Comparison of ENCODE assay signal across 12 cellular contexts in genomic region chr13:51771418-51772104, GRCh38. TPM values are rescaled to one million over a fixed set of nuclear protein-coding genes. Genes with fewer than 3 reads are reported as not detected.
DNase-seq lines count a peak whose midpoint lies in the region; ATAC-seq and TF ChIP-seq lines count a peak whose summit lies in the region.
"Had no signal": no experiment of that assay in that cellular context is flagged by ENCODE, and none has a peak within 500 bp of the region (broad histone marks: within the 10 kb centered on the region; RNA-seq: fewer than 3 reads in every experiment).

No MANE protein-coding gene starts in this region.

- H3K4me3 Mint-ChIP-seq in WTC11: no peak overlapping the region
- no peak overlapping the region for H3K4me3 Mint-ChIP-seq in stimulated activated memory B cell treated with anti-CD40 and anti-IgM and Interleukin-4, amounts not matched to agents 10 μg/mL and 1 μg/mL and 100 μg/mL, for 72 hours
- H3K4me3 Mint-ChIP-seq: type B pancreatic cell had no signal

- H3K27me3 ChIP-seq in heart left ventricle: no peaks in the 10 kb centered on the region
- H3K27me3 ChIP-seq in lower lobe of right lung (ENCODE audit: low read depth): no peaks in the 10 kb centered on the region
- H3K27me3 ChIP-seq in upper lobe of right lung: no peaks in the 10 kb centered on the region
- H3K27me3 ChIP-seq: SJCRH30 had no signal

- CTCF ChIA-PET in WTC11 (lab: Charles Lee): interaction anchor here (1.2 to 7.3 kb wide), 4 partner anchors 11 to 646 kb away, joined by 3 to 65 read pairs (median 6); no protein-coding TSS in a partner anchor

- peaks cover 0 to 37% (median 23%) of the 10 kb centered on the region in 12 donors for H3K4me1 ChIP-seq in heart left ventricle
- H3K4me1 ChIP-seq in lower lobe of right lung: peaks cover 18% of the 10 kb centered on the region
- H3K4me1 ChIP-seq in upper lobe of right lung: no peaks in the 10 kb centered on the region
- H3K4me1 ChIP-seq: SJCRH30 had no signal

- no peaks in the 10 kb centered on the region; the same call in 1 of the 2 replicates for H3K9me3 Mint-ChIP-seq in WTC11
- H3K9me3 Mint-ChIP-seq in stimulated activated memory B cell treated with anti-CD40 and anti-IgM and Interleukin-4, amounts not matched to agents 10 μg/mL and 1 μg/mL and 100 μg/mL, for 72 hours: no peaks in the 10 kb centered on the region
- H3K9me3 Mint-ChIP-seq: type B pancreatic cell had no signal

- intact Hi-C loops in heart left ventricle (cut with DNase I): no loop called here
- intact Hi-C loops in Right ventricle myocardium inferior (cut with DNase I): no loop called here
- intact Hi-C loops in lower lobe of right lung (cut with DNase I): no loop called here
- intact Hi-C loops in upper lobe of right lung (cut with DNase I): no loop called here

- no peaks in the 10 kb centered on the region for H3K9me3 ChIP-seq in heart left ventricle
- no peaks in the 10 kb centered on the region for H3K9me3 ChIP-seq in lower lobe of right lung
- H3K9me3 ChIP-seq in upper lobe of right lung: no peaks in the 10 kb centered on the region
- H3K9me3 ChIP-seq: SJCRH30 had no signal

- POLR2A ChIA-PET in WTC11 (lab: Charles Lee): interaction anchor here (1.4 kb wide), 1 partner anchor 186 kb away, joined by 3 read pairs; no protein-coding TSS in a partner anchor

- peaks cover 23% of the 10 kb centered on the region for H3K4me1 Mint-ChIP-seq in WTC11
- peaks cover 23% of the 10 kb centered on the region for H3K4me1 Mint-ChIP-seq in stimulated activated memory B cell treated with anti-CD40 and anti-IgM and Interleukin-4, amounts not matched to agents 10 μg/mL and 1 μg/mL and 100 μg/mL, for 72 hours

- H3K27ac ChIP-seq in heart left ventricle (peak overlapping the region in 1 of 12 donors; percentile 74), lower lobe of right lung (no peak overlapping the region), upper lobe of right lung (no peak overlapping the region), coronary artery (peak overlapping the region in 1 of 2 donors; percentile 86)
- H3K27ac ChIP-seq: SJCRH30 had no signal

- TF ChIP-seq CTCF in heart left ventricle (IDR thresholded peaks at IDR 0.05) (peak in 1 of 12 donors; percentile 11), WTC11 (IDR thresholded peaks at IDR 0.05) (no peak), lower lobe of right lung (IDR thresholded peaks at IDR 0.05) (no peak), upper lobe of right lung (IDR thresholded peaks at IDR 0.05) (no peak), coronary artery (IDR thresholded peaks at IDR 0.05) (no peak)

- peak in 3 of 4 donors; percentile 26 to 54 (median 30) for ATAC-seq in heart left ventricle
- ATAC-seq in Right ventricle myocardium inferior: no peak
- peak; percentile 10 for ATAC-seq in WTC11
- ATAC-seq in lower lobe of right lung: peak; percentile 22 to 77
- ATAC-seq in upper lobe of right lung: peak; percentile 67
- ATAC-seq in stimulated activated memory B cell treated with anti-CD40 and anti-IgM and Interleukin-4, amounts not matched to agents 10 μg/mL and 1 μg/mL and 100 μg/mL, for 72 hours: no peak

- no peak for TF ChIP-seq POLR2A in heart left ventricle (IDR thresholded peaks at IDR 0.05)

- peaks cover 0 to 20% (median 8%) of the 10 kb centered on the region in 9 donors for H3K36me3 ChIP-seq in heart left ventricle
- H3K36me3 ChIP-seq in lower lobe of right lung: peaks cover 25% of the 10 kb centered on the region
- H3K36me3 ChIP-seq in upper lobe of right lung: peaks cover 6% of the 10 kb centered on the region
- H3K36me3 ChIP-seq: SJCRH30 had no signal

- H3K27me3 Mint-ChIP-seq in WTC11 (ENCODE audit: low read depth): no peaks in the 10 kb centered on the region
- H3K27me3 Mint-ChIP-seq in stimulated activated memory B cell treated with anti-CD40 and anti-IgM and Interleukin-4, amounts not matched to agents 10 μg/mL and 1 μg/mL and 100 μg/mL, for 72 hours: no peaks in the 10 kb centered on the region
- H3K27me3 Mint-ChIP-seq: type B pancreatic cell had no signal

- H3K4me3 ChIP-seq in heart left ventricle: no peak overlapping the region
- H3K4me3 ChIP-seq in lower lobe of right lung: no peak overlapping the region
- H3K4me3 ChIP-seq in upper lobe of right lung: no peak overlapping the region
- no peak overlapping the region for H3K4me3 ChIP-seq in coronary artery
- H3K4me3 ChIP-seq: SJCRH30 had no signal

- peak overlapping the region; percentile 43 for H3K27ac Mint-ChIP-seq in WTC11
- H3K27ac Mint-ChIP-seq in stimulated activated memory B cell treated with anti-CD40 and anti-IgM and Interleukin-4, amounts not matched to agents 10 μg/mL and 1 μg/mL and 100 μg/mL, for 72 hours: no peak overlapping the region
- H3K27ac Mint-ChIP-seq: type B pancreatic cell had no signal

- DNase-seq in heart left ventricle (no peak), Right ventricle myocardium inferior (ENCODE audit: missing footprints) (no peak), WTC11 (ENCODE audit: low spot score) (no peak), lower lobe of right lung (no peak), upper lobe of right lung (no peak), coronary artery (ENCODE audit: low spot score) (no peak), NCI-H1092 (lab: John Stamatoyannopoulos, UW) (no peak)
- DNase-seq: hypothalamus, SJCRH30, T1000 had no signal

- WGBS in heart left ventricle, 4 donors: 83 to 91% (median 86%) methylated on average over 17 of the region's 17 CpGs

- no peaks in the 10 kb centered on the region for H3K36me3 Mint-ChIP-seq in WTC11
- peaks cover 24% of the 10 kb centered on the region for H3K36me3 Mint-ChIP-seq in stimulated activated memory B cell treated with anti-CD40 and anti-IgM and Interleukin-4, amounts not matched to agents 10 μg/mL and 1 μg/mL and 100 μg/mL, for 72 hours

TF ChIP-seq in WTC11, 78 proteins besides CTCF, POLR2A, EP300 and RAD21:
- TF ChIP-seq SOX15 (CRISPR knock-in tag; IDR thresholded peaks at IDR 0.05) (no peak), ZNF423 (CRISPR knock-in tag; IDR thresholded peaks at IDR 0.05) (no peak), SMAD3 (CRISPR knock-in tag; IDR thresholded peaks at IDR 0.05; ENCODE audit: borderline replicate concordance) (no peak)

RNA-seq across cellular contexts. Expression of gene DHRS12, which starts 32.4 kb away (rescaled TPM):
- 10 to 100 TPM in 7 of 9 donors, 1 to 10 TPM in 2; 4.8 to 13.1 (median 12.1) TPM for total RNA-seq in heart left ventricle
- 10 to 100 TPM in 1 of 2 donors, 1 to 10 TPM in 1; 3.9 to 13.9 TPM for polyA plus RNA-seq in heart left ventricle
- total RNA-seq in Right ventricle myocardium inferior: 10.2 TPM
- total RNA-seq in WTC11 (2021): 10.2 to 14.8 TPM (median 12.9 TPM) in 3 replicates
- total RNA-seq in lower lobe of right lung: 13.4 TPM
- 14.9 TPM for total RNA-seq in upper lobe of right lung

Comparison
In these comparisons a context has a peak if more than half of its experiments do, and no peak if none do; other contexts are left out.
1. ATAC-seq: peak in heart left ventricle (3 of 4), WTC11 (single experiment), lower lobe of right lung (2 of 2) and upper lobe of right lung (single experiment); none in Right ventricle myocardium inferior (single experiment) and stimulated activated memory B cell treated with anti-CD40 and anti-IgM and Interleukin-4, amounts not matched to agents 10 μg/mL and 1 μg/mL and 100 μg/mL, for 72 hours (single experiment).